29 cellular contexts compared by ENCODE assay signal in genomic region chr15:39059886-39060285, GRCh38.
"Had no signal": no experiment of that assay in that cellular context is flagged by ENCODE, and none has a peak within 500 bp of the region (broad histone marks: within the 10 kb centered on the region; RNA-seq: fewer than 3 reads in every experiment).

No MANE protein-coding gene starts in this region.

- H3K4me1 ChIP-seq: ascending aorta had no signal

- H3K9me3 ChIP-seq: ascending aorta had no signal

- H3K36me3 ChIP-seq: ascending aorta, brain microvascular endothelial cell, WERI-Rb-1 had no signal

- H3K36me3 Mint-ChIP-seq: activated naive CD4-positive, alpha-beta T cell treated with anti-CD3 and anti-CD28 coated beads, Interleukin-2, amount 10 ng/mL, durations not matched to agents 7 days and 5 days; activated naive CD4-positive, alpha-beta T cell treated with anti-CD3 and anti-CD28 coated beads, Interleukin-2, amount 50 U/mL, for 72 hours; activated naive CD8-positive, alpha-beta T cell treated with anti-CD3 and anti-CD28 coated beads, Interleukin-2, amount 10 ng/mL, durations not matched to agents 7 days and 5 days had no signal

- H3K27me3 ChIP-seq: ascending aorta, brain microvascular endothelial cell, dorsolateral prefrontal cortex had no signal

- H3K9me3 Mint-ChIP-seq: activated B cell treated with CpG ODN at 0.5 μM for 24 hours; activated CD4-positive, alpha-beta memory T cell treated with anti-CD3 and anti-CD28 coated beads, Interleukin-2, amount 10 ng/mL, durations not matched to agents 7 days and 5 days; activated CD4-positive, alpha-beta T cell treated with anti-CD3 and anti-CD28 coated beads, Interleukin-2, amount 10 ng/mL, durations not matched to agents 24 days and 14 days; activated naive CD4-positive, alpha-beta T cell treated with anti-CD3 and anti-CD28 coated beads, Interleukin-2, amount 10 ng/mL, durations not matched to agents 7 days and 5 days; activated naive CD4-positive, alpha-beta T cell treated with anti-CD3 and anti-CD28 coated beads, Interleukin-2, amount 50 U/mL, for 72 hours; activated naive CD8-positive, alpha-beta T cell treated with anti-CD3 and anti-CD28 coated beads, Interleukin-2, amount 10 ng/mL, durations not matched to agents 7 days and 5 days; activated T-cell treated with anti-CD3 and anti-CD28 coated beads, Interleukin-2, amount 50 U/mL, for 24 hours; activated T-cell treated with anti-CD3 and anti-CD28 coated beads, Interleukin-2, amount 50 U/mL, for 72 hours; central memory CD8-positive, alpha-beta T cell; dendritic cell treated with granulocyte-macrophage colony-stimulating factor and Interleukin-4, amounts not matched to agents 40 ng/mL and 50 ng/mL, for 4 days; T-helper 2 cell treated with Interferon-gamma antibody and Interleukin-4, amounts not matched to agents 5 μg/mL and 100 μg/mL, for 36 hours had no signal

- H3K27ac Mint-ChIP-seq: activated B cell treated with CpG ODN at 0.5 μM for 24 hours; activated CD4-positive, alpha-beta memory T cell treated with anti-CD3 and anti-CD28 coated beads, Interleukin-2, amount 10 ng/mL, durations not matched to agents 7 days and 5 days; activated CD4-positive, alpha-beta T cell treated with anti-CD3 and anti-CD28 coated beads for 36 hours; activated CD4-positive, alpha-beta T cell treated with anti-CD3 and anti-CD28 coated beads, Interleukin-2, amount 10 ng/mL, durations not matched to agents 24 days and 14 days; activated naive CD4-positive, alpha-beta T cell treated with anti-CD3 and anti-CD28 coated beads, Interleukin-2, amount 10 ng/mL, durations not matched to agents 7 days and 5 days; activated naive CD4-positive, alpha-beta T cell treated with anti-CD3 and anti-CD28 coated beads, Interleukin-2, amount 50 U/mL, for 72 hours; activated naive CD8-positive, alpha-beta T cell treated with anti-CD3 and anti-CD28 coated beads, Interleukin-2, amount 10 ng/mL, durations not matched to agents 7 days and 5 days; activated T-cell treated with anti-CD3 and anti-CD28 coated beads, Interleukin-2, amount 50 U/mL, for 24 hours; activated T-cell treated with anti-CD3 and anti-CD28 coated beads, Interleukin-2, amount 50 U/mL, for 72 hours; dendritic cell treated with granulocyte-macrophage colony-stimulating factor and Interleukin-4, amounts not matched to agents 40 ng/mL and 50 ng/mL, for 4 days; endodermal cell; T-helper 17 cell; T-helper 2 cell treated with Interferon-gamma antibody and Interleukin-4, amounts not matched to agents 5 μg/mL and 100 μg/mL, for 36 hours had no signal

- DNase-seq: activated B cell treated with CpG ODN at 0.5 μM for 24 hours; activated CD4-positive, alpha-beta memory T cell treated with anti-CD3 and anti-CD28 coated beads, Interleukin-2, amount 10 ng/mL, durations not matched to agents 7 days and 5 days; activated CD4-positive, alpha-beta T cell treated with anti-CD3 and anti-CD28 coated beads for 36 hours; activated CD4-positive, alpha-beta T cell treated with anti-CD3 and anti-CD28 coated beads, Interleukin-2, amount 10 ng/mL, durations not matched to agents 24 days and 14 days; activated CD4-positive, CD25-positive, alpha-beta regulatory T cell treated with anti-CD3 and anti-CD28 coated beads, Interleukin-2, amount 50 U/mL, for 72 hours; activated CD8-positive, alpha-beta memory T cell treated with anti-CD3 and anti-CD28 coated beads, Interleukin-2, amount 50 U/mL, for 48 hours; activated gamma-delta T cell; activated naive CD4-positive, alpha-beta T cell; activated naive CD4-positive, alpha-beta T cell treated with anti-CD3 and anti-CD28 coated beads, Interleukin-2, amount 10 ng/mL, durations not matched to agents 7 days and 5 days; activated naive CD8-positive, alpha-beta T cell treated with anti-CD3 and anti-CD28 coated beads, Interleukin-2, amount 10 ng/mL, durations not matched to agents 7 days and 5 days; activated T-cell treated with anti-CD3 and anti-CD28 coated beads for 4 hours; activated T-cell treated with anti-CD3 and anti-CD28 coated beads, Interleukin-2, amount 50 U/mL, for 24 hours; activated T-cell treated with anti-CD3 and anti-CD28 coated beads, Interleukin-2, amount 50 U/mL, for 72 hours; brain microvascular endothelial cell; dorsolateral prefrontal cortex; effector memory CD4-positive, alpha-beta T cell; endodermal cell; foreskin fibroblast; head of caudate nucleus; T-helper 17 cell; T1000; WERI-Rb-1 had no signal

- H3K4me3 Mint-ChIP-seq: activated B cell treated with CpG ODN at 0.5 μM for 24 hours; activated CD4-positive, alpha-beta memory T cell treated with anti-CD3 and anti-CD28 coated beads, Interleukin-2, amount 10 ng/mL, durations not matched to agents 7 days and 5 days; activated CD4-positive, alpha-beta T cell treated with anti-CD3 and anti-CD28 coated beads for 36 hours; activated CD4-positive, alpha-beta T cell treated with anti-CD3 and anti-CD28 coated beads, Interleukin-2, amount 10 ng/mL, durations not matched to agents 24 days and 14 days; activated naive CD4-positive, alpha-beta T cell treated with anti-CD3 and anti-CD28 coated beads, Interleukin-2, amount 10 ng/mL, durations not matched to agents 7 days and 5 days; activated naive CD8-positive, alpha-beta T cell treated with anti-CD3 and anti-CD28 coated beads, Interleukin-2, amount 10 ng/mL, durations not matched to agents 7 days and 5 days; activated T-cell treated with anti-CD3 and anti-CD28 coated beads, Interleukin-2, amount 50 U/mL, for 24 hours; activated T-cell treated with anti-CD3 and anti-CD28 coated beads, Interleukin-2, amount 50 U/mL, for 72 hours; central memory CD8-positive, alpha-beta T cell; dendritic cell treated with granulocyte-macrophage colony-stimulating factor and Interleukin-4, amounts not matched to agents 40 ng/mL and 50 ng/mL, for 4 days; endodermal cell; T-helper 17 cell; T-helper 2 cell treated with Interferon-gamma antibody and Interleukin-4, amounts not matched to agents 5 μg/mL and 100 μg/mL, for 36 hours had no signal

- H3K27ac ChIP-seq: ascending aorta, brain microvascular endothelial cell, coronary artery, dorsolateral prefrontal cortex, WERI-Rb-1 had no signal

- H3K27me3 Mint-ChIP-seq: activated B cell treated with CpG ODN at 0.5 μM for 24 hours; activated naive CD4-positive, alpha-beta T cell treated with anti-CD3 and anti-CD28 coated beads, Interleukin-2, amount 10 ng/mL, durations not matched to agents 7 days and 5 days; dendritic cell treated with granulocyte-macrophage colony-stimulating factor and Interleukin-4, amounts not matched to agents 40 ng/mL and 50 ng/mL, for 4 days; T-helper 17 cell had no signal

- H3K4me1 Mint-ChIP-seq: activated B cell treated with CpG ODN at 0.5 μM for 24 hours; activated CD4-positive, alpha-beta memory T cell treated with anti-CD3 and anti-CD28 coated beads, Interleukin-2, amount 10 ng/mL, durations not matched to agents 7 days and 5 days; activated CD4-positive, alpha-beta T cell treated with anti-CD3 and anti-CD28 coated beads for 36 hours; activated CD4-positive, alpha-beta T cell treated with anti-CD3 and anti-CD28 coated beads, Interleukin-2, amount 10 ng/mL, durations not matched to agents 24 days and 14 days; activated naive CD4-positive, alpha-beta T cell treated with anti-CD3 and anti-CD28 coated beads, Interleukin-2, amount 10 ng/mL, durations not matched to agents 7 days and 5 days; activated naive CD8-positive, alpha-beta T cell treated with anti-CD3 and anti-CD28 coated beads, Interleukin-2, amount 10 ng/mL, durations not matched to agents 7 days and 5 days; central memory CD8-positive, alpha-beta T cell; T-helper 17 cell had no signal

- H3K4me3 ChIP-seq: ascending aorta, coronary artery, dorsolateral prefrontal cortex had no signal

- ATAC-seq: activated CD4-positive, alpha-beta T cell treated with anti-CD3 and anti-CD28 coated beads for 36 hours; activated naive CD4-positive, alpha-beta T cell treated with anti-CD3 and anti-CD28 coated beads, Interleukin-2, amount 50 U/mL, for 72 hours; activated T-cell treated with anti-CD3 and anti-CD28 coated beads, Interleukin-2, amount 50 U/mL, for 72 hours; esophagus mucosa; T-helper 17 cell had no signal
